ENCODE assay signal across 23 cellular contexts in genomic region chr3:173897631-173898030, GRCh38.
DNase-seq lines count a peak whose midpoint lies in the region; ATAC-seq and TF ChIP-seq lines count a peak whose summit lies in the region.
"Had no signal": no experiment of that assay in that cellular context is flagged by ENCODE, and none has a peak within 500 bp of the region (broad histone marks: within the 10 kb centered on the region; RNA-seq: fewer than 3 reads in every experiment).

No MANE protein-coding gene starts in this region.

- no peaks in the 10 kb centered on the region for H3K9me2 ChIP-seq in SK-N-SH

- DNase-seq in SK-N-SH: no peak
- peak; percentile 8 for DNase-seq in NCI-H146 (lab: John Stamatoyannopoulos, UW)
- DNase-seq in SK-N-DZ (ENCODE audit: low spot score): peak; percentile 59
- no peak for DNase-seq in nucleus accumbens (lab: John Stamatoyannopoulos, UW)
- DNase-seq: 8988T; ACHN; BE2C; C1 segment of cervical spinal cord; CD4-positive, alpha-beta memory T cell; CD4-positive, CD25-positive, alpha-beta regulatory T cell; CD8-positive, alpha-beta memory T cell; COR-L47; DMS 273 treated with DMSO at 0.1 percent for 48 hours; DMS153; DMS53; DMS79; DND-41; EL; GDM1 had no signal

- no peak overlapping the region for H3K9ac ChIP-seq in SK-N-SH
- H3K9ac ChIP-seq: BLaER1 had no signal

- TF ChIP-seq RAD21 in SK-N-SH (IDR thresholded peaks at IDR 0.05; ENCODE audit: low read length): no peak

- H3K4me3 ChIP-seq in SK-N-SH (ENCODE audit: low read depth in 2 of 2, low read length in 1 of 2): no peak overlapping the region
- H3K4me3 ChIP-seq: BLaER1, GM12878 had no signal

- CTCF ChIA-PET in SK-N-SH (lab: Yijun Ruan, JAX): interaction anchor here (1.4 kb wide), 1 partner anchor 11 kb away, joined by 3 read pairs; no protein-coding TSS in a partner anchor

- peak overlapping the region; percentile 9; the same call in 1 of the 2 replicates for H2AFZ ChIP-seq in SK-N-SH (ENCODE audit: low read depth)

- no peak for TF ChIP-seq CTCF in SK-N-SH (IDR thresholded peaks at IDR 0.05)

- no peaks in the 10 kb centered on the region for H4K20me1 ChIP-seq in SK-N-SH (ENCODE audit: insufficient read depth)
- H4K20me1 ChIP-seq: BLaER1 had no signal

- POLR2A ChIA-PET in SK-N-SH (lab: Yijun Ruan, JAX): no interaction called here

- H3K27ac ChIP-seq in SK-N-SH (ENCODE audit: low read depth in 2 of 2, low read length in 1 of 2): no peak overlapping the region
- H3K27ac ChIP-seq: BLaER1 had no signal

- H3K4me2 ChIP-seq in SK-N-SH: no peak overlapping the region
- H3K4me2 ChIP-seq: BLaER1 had no signal

- H3K4me1 ChIP-seq in SK-N-SH (ENCODE audit: control insufficient read depth in 1 of 2, insufficient read depth in 2 of 2, low read depth in 1 of 2, low read length in 1 of 2): no peaks in the 10 kb centered on the region; a peak in 1 of 4 replicates
- H3K4me1 ChIP-seq: BE2C, BLaER1 had no signal

- no peaks in the 10 kb centered on the region for H3K9me3 ChIP-seq in SK-N-SH
- H3K9me3 ChIP-seq: BE2C, BLaER1 had no signal

- peaks cover 10% of the 10 kb centered on the region for H3F3A ChIP-seq in SK-N-SH (replicated peaks; ENCODE audit: insufficient read depth)

- TF ChIP-seq EP300 in SK-N-SH (IDR thresholded peaks at IDR 0.05; ENCODE audit: borderline replicate concordance in 1 of 2, low read depth in 1 of 2, low read length in 1 of 2): no peak

- no peaks in the 10 kb centered on the region for H3K79me2 ChIP-seq in SK-N-SH (ENCODE audit: insufficient read depth)

- no peaks in the 10 kb centered on the region for H3K27me3 ChIP-seq in SK-N-SH (ENCODE audit: insufficient read depth)
- H3K27me3 ChIP-seq: BE2C, BLaER1 had no signal

- H3K36me3 ChIP-seq in SK-N-SH (replicated peaks in 1 of 2; ENCODE audit: control insufficient read depth in 1 of 2, insufficient read depth in 2 of 2, low read length in 1 of 2): no peaks in the 10 kb centered on the region
- H3K36me3 ChIP-seq: BE2C, BLaER1 had no signal

- ATAC-seq in SK-N-SH treated with all-trans-retinoic acid at 6 μM for 48 hours (no peak), HG02884 (IDR thresholded peaks at IDR 0.05; ENCODE audit: unreplicated experiment) (no peak)
- ATAC-seq: GM12878 had no signal

TF ChIP-seq in SK-N-SH, 30 proteins besides CTCF, POLR2A, EP300 and RAD21:
- TF ChIP-seq, protein P1, sequence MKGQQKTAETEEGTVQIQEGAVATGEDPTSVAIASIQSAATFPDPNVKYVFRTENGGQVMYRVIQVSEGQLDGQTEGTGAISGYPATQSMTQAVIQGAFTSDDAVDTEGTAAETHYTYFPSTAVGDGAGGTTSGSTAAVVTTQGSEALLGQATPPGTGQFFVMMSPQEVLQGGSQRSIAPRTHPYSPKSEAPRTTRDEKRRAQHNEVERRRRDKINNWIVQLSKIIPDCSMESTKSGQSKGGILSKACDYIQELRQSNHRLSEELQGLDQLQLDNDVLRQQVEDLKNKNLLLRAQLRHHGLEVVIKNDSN (IDR thresholded peaks at IDR 0.05; ENCODE audit: borderline replicate concordance, low read depth): no peak
- TF ChIP-seq SIN3A (IDR thresholded peaks at IDR 0.05; ENCODE audit: borderline replicate concordance, low read depth, low read length) (no peak), POLR2AphosphoS5 (IDR thresholded peaks at IDR 0.05; ENCODE audit: low read depth, low read length) (no peak), TCF12 (IDR thresholded peaks at IDR 0.05) (no peak), CHD2 (IDR thresholded peaks at IDR 0.05; ENCODE audit: low read length, partially characterized antibody) (no peak), ELF1 (IDR thresholded peaks at IDR 0.05) (no peak), MXI1 (IDR thresholded peaks at IDR 0.05; ENCODE audit: low read depth, low read length) (no peak), SMC3 (IDR thresholded peaks at IDR 0.05; ENCODE audit: low read depth, low read length) (no peak), IRF3 (IDR thresholded peaks at IDR 0.05; ENCODE audit: low read depth, low read length) (no peak)
- TF ChIP-seq, protein P2, sequence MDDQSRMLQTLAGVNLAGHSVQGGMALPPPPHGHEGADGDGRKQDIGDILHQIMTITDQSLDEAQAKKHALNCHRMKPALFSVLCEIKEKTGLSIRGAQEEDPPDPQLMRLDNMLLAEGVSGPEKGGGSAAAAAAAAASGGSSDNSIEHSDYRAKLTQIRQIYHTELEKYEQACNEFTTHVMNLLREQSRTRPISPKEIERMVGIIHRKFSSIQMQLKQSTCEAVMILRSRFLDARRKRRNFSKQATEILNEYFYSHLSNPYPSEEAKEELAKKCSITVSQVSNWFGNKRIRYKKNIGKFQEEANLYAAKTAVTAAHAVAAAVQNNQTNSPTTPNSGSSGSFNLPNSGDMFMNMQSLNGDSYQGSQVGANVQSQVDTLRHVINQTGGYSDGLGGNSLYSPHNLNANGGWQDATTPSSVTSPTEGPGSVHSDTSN (IDR thresholded peaks at IDR 0.05): no peak

TF ChIP-seq in SK-N-SH treated with all-trans-retinoic acid at 6 μM for 48 hours, 23 proteins besides CTCF, POLR2A, EP300 and RAD21:
- TF ChIP-seq OSR1 (CRISPR knock-in tag; IDR thresholded peaks at IDR 0.05) (no peak), CREB5 (CRISPR knock-in tag; IDR thresholded peaks at IDR 0.05; ENCODE audit: low read depth) (no peak), ZNF8 (CRISPR knock-in tag; IDR thresholded peaks at IDR 0.05) (no peak), BACH2 (CRISPR knock-in tag; IDR thresholded peaks at IDR 0.05; ENCODE audit: borderline replicate concordance) (no peak), TCF4 (CRISPR knock-in tag; IDR thresholded peaks at IDR 0.05; ENCODE audit: borderline replicate concordance) (no peak), PPARA (CRISPR knock-in tag; IDR thresholded peaks at IDR 0.05; ENCODE audit: borderline replicate concordance) (no peak), ISL1 (CRISPR knock-in tag; IDR thresholded peaks at IDR 0.05) (no peak), ESRRG (CRISPR knock-in tag; IDR thresholded peaks at IDR 0.05) (no peak), ZFP3 (CRISPR knock-in tag; IDR thresholded peaks at IDR 0.05) (no peak)
TF ChIP-seq in SK-N-SH treated with all-trans-retinoic acid at 6 μM for 48 hours: peak in this region for 0.

Comparison
In these comparisons a context has a peak if more than half of its experiments do, and no peak if none do; other contexts are left out.
1. DNase-seq: peak in NCI-H146 (single experiment) and SK-N-DZ (single experiment); none in SK-N-SH (single experiment) and nucleus accumbens (0 of 56).